12 cellular contexts compared by ENCODE assay signal in genomic region chr5:150670961-150671337, GRCh38. TPM values are rescaled to one million over a fixed set of nuclear protein-coding genes. Genes with fewer than 3 reads are reported as not detected.
A peak's percentile ranks its signal among the peaks of the same experiment; 100 is the strongest.
DNase-seq lines count a peak whose midpoint lies in the region; ATAC-seq and TF ChIP-seq lines count a peak whose summit lies in the region.
"Had no signal": no experiment of that assay in that cellular context is flagged by ENCODE, and none has a peak within 500 bp of the region (broad histone marks: within the 10 kb centered on the region; RNA-seq: fewer than 3 reads in every experiment).

No MANE protein-coding gene starts in this region.

- H3K9me3 ChIP-seq in HEK293 (ENCODE audit: control insufficient read depth, insufficient read depth, low read depth, low read length) (no peaks in the 10 kb centered on the region), mucosa of descending colon (no peaks in the 10 kb centered on the region)

- H3K27ac Mint-ChIP-seq in activated CD4-positive, alpha-beta T cell treated with anti-CD3 and anti-CD28 coated beads, Interleukin-2, amount 10 ng/mL, durations not matched to agents 24 days and 14 days: no peak overlapping the region
- H3K27ac Mint-ChIP-seq in glutamatergic neuron (ENCODE audit: unreplicated experiment) (no peak overlapping the region), osteocyte (ENCODE audit: unreplicated experiment) (peak overlapping the region; percentile 5)

- H3K27me3 Mint-ChIP-seq in activated CD4-positive, alpha-beta T cell treated with anti-CD3 and anti-CD28 coated beads, Interleukin-2, amount 10 ng/mL, durations not matched to agents 24 days and 14 days: peaks cover 25% of the 10 kb centered on the region
- peaks cover 2% of the 10 kb centered on the region for H3K27me3 Mint-ChIP-seq in glutamatergic neuron (ENCODE audit: unreplicated experiment)
- peaks cover 2% of the 10 kb centered on the region for H3K27me3 Mint-ChIP-seq in osteocyte (ENCODE audit: unreplicated experiment)

- peaks cover 3% of the 10 kb centered on the region for H3K4me1 Mint-ChIP-seq in activated CD4-positive, alpha-beta T cell treated with anti-CD3 and anti-CD28 coated beads, Interleukin-2, amount 10 ng/mL, durations not matched to agents 24 days and 14 days
- H3K4me1 Mint-ChIP-seq in glutamatergic neuron (ENCODE audit: low read depth, unreplicated experiment) (peaks cover 1% of the 10 kb centered on the region), osteocyte (ENCODE audit: unreplicated experiment) (peaks cover 25% of the 10 kb centered on the region)

- no peaks in the 10 kb centered on the region for H3K36me3 Mint-ChIP-seq in activated CD4-positive, alpha-beta T cell treated with anti-CD3 and anti-CD28 coated beads, Interleukin-2, amount 10 ng/mL, durations not matched to agents 24 days and 14 days (ENCODE audit: low read depth)
- no peaks in the 10 kb centered on the region for H3K36me3 Mint-ChIP-seq in glutamatergic neuron (ENCODE audit: unreplicated experiment)
- no peaks in the 10 kb centered on the region for H3K36me3 Mint-ChIP-seq in osteocyte (ENCODE audit: unreplicated experiment)

- ATAC-seq in mucosa of descending colon (no peak), omental fat pad (ENCODE audit: low FRiP score) (no peak)

- no peaks in the 10 kb centered on the region for H3K9me3 Mint-ChIP-seq in activated CD4-positive, alpha-beta T cell treated with anti-CD3 and anti-CD28 coated beads, Interleukin-2, amount 10 ng/mL, durations not matched to agents 24 days and 14 days
- H3K9me3 Mint-ChIP-seq in glutamatergic neuron (ENCODE audit: unreplicated experiment) (no peaks in the 10 kb centered on the region), osteocyte (ENCODE audit: unreplicated experiment) (no peaks in the 10 kb centered on the region)

- CTCF ChIA-PET in HEK293 (lab: Yijun Ruan, JAX): interaction anchor here (0.7 to 1.0 kb wide), 4 partner anchors 13 to 519 kb away, joined by 3 to 7 read pairs (median 4); partner anchors contain the start of gene DCTN4

- POLR2A ChIA-PET in HEK293 (lab: Yijun Ruan, JAX): interaction anchor here (1.0 kb wide), 1 partner anchor 29 kb away, joined by 5 read pairs; the partner anchor contains the start of gene RBM22

- H3K4me3 ChIP-seq in HEK293 (ENCODE audit: low read depth, low read length) (no peak overlapping the region), mucosa of descending colon (no peak overlapping the region)

- peak overlapping the region; percentile 58 for H3K4me3 Mint-ChIP-seq in activated CD4-positive, alpha-beta T cell treated with anti-CD3 and anti-CD28 coated beads, Interleukin-2, amount 10 ng/mL, durations not matched to agents 24 days and 14 days
- H3K4me3 Mint-ChIP-seq in glutamatergic neuron (ENCODE audit: unreplicated experiment): peak overlapping the region; percentile 74
- H3K4me3 Mint-ChIP-seq in osteocyte (ENCODE audit: unreplicated experiment): peak overlapping the region; percentile 53

- intact Hi-C loops in activated CD4-positive, alpha-beta T cell treated with anti-CD3 and anti-CD28 coated beads, Interleukin-2, amount 10 ng/mL, durations not matched to agents 24 days and 14 days (cut with micrococcal nuclease): no loop called here
- intact Hi-C loops in mucosa of descending colon (cut with DNase I, micrococcal nuclease): no loop called here

- H3K4me1 ChIP-seq in HEK293 (ENCODE audit: control insufficient read depth, insufficient read depth, low read length) (no peaks in the 10 kb centered on the region; the same call in 1 of the 2 replicates), mucosa of descending colon (ENCODE audit: low read depth) (peaks cover 12% of the 10 kb centered on the region)

- H3K36me3 ChIP-seq in HEK293 (ENCODE audit: control insufficient read depth in 2 of 2, insufficient read depth in 1 of 2, low read length in 2 of 2) (no peaks in the 10 kb centered on the region), mucosa of descending colon (ENCODE audit: low read depth) (no peaks in the 10 kb centered on the region)

- H3K27ac ChIP-seq in HEK293 (ENCODE audit: extremely low read depth, low read depth, low read length): no peak overlapping the region

- TF ChIP-seq CTCF in HEK293 (tag by site-specific recombination; IDR thresholded peaks at IDR 0.05) (no peak), glutamatergic neuron (IDR thresholded peaks at IDR 0.05; ENCODE audit: partially characterized antibody, unreplicated experiment) (no peak), osteocyte (IDR thresholded peaks at IDR 0.05) (no peak), mucosa of descending colon (IDR thresholded peaks at IDR 0.05) (no peak), omental fat pad (IDR thresholded peaks at IDR 0.05) (no peak)

- no peak for DNase-seq in activated CD4-positive, alpha-beta T cell treated with anti-CD3 and anti-CD28 coated beads, Interleukin-2, amount 10 ng/mL, durations not matched to agents 24 days and 14 days
- no peak for DNase-seq in activated CD4-positive, alpha-beta T cell treated with anti-CD3 and anti-CD28 coated beads for 1 hour
- DNase-seq in glutamatergic neuron: no peak
- DNase-seq in osteocyte (ENCODE audit: extremely low spot score, unreplicated experiment): no peak
- no peak for DNase-seq in mucosa of descending colon
- DNase-seq in NCI-H2107 (lab: John Stamatoyannopoulos, UW): no peak
- DNase-seq in omental fat pad (ENCODE audit: low spot score): no peak
- DNase-seq: DMS153, GOT3, NCI-H1092, NCI-H446 treated with DMSO at 0.1 percent for 48 hours had no signal

TF ChIP-seq in HEK293, 187 proteins besides CTCF, POLR2A, EP300 and RAD21:
- TF ChIP-seq ZNF513 (tag by site-specific recombination; IDR thresholded peaks at IDR 0.05) (peak; percentile 27; the same call in 1 of the 2 replicates), ZNF768 (tag by site-specific recombination; IDR thresholded peaks at IDR 0.05) (no peak), SP7 (tag by site-specific recombination; IDR thresholded peaks at IDR 0.05) (no peak), ZXDB (tag by site-specific recombination; IDR thresholded peaks at IDR 0.05) (no peak)

RNA-seq across cellular contexts. Expression of gene MYOZ3, which starts 9.9 kb away (rescaled TPM):
- total RNA-seq in activated CD4-positive, alpha-beta T cell treated with anti-CD3 and anti-CD28 coated beads, Interleukin-2, amount 10 ng/mL, durations not matched to agents 24 days and 14 days: 0.07 and 0.28 TPM in 2 replicates
- total RNA-seq in glutamatergic neuron (ENCODE audit: unreplicated experiment) (0.64 TPM), osteocyte (0.27 and 1.5 TPM in 2 replicates), mucosa of descending colon (under 1 TPM; 0.09 to 0.48 (median 0.35) TPM), omental fat pad (1 to 10 TPM in 1 of 4 donors, under 1 TPM in 2, not detected in 1; 0.28 to 1.7 (median 0.56) TPM)

RNA-seq across cellular contexts. Expression of gene RBM22, which starts 29.9 kb away (rescaled TPM):
- total RNA-seq in activated CD4-positive, alpha-beta T cell treated with anti-CD3 and anti-CD28 coated beads, Interleukin-2, amount 10 ng/mL, durations not matched to agents 24 days and 14 days: 69.6 and 78.4 TPM in 2 replicates
- total RNA-seq in glutamatergic neuron (ENCODE audit: unreplicated experiment) (39.3 TPM), osteocyte (41.6 and 43.6 TPM in 2 replicates), mucosa of descending colon (10 to 100 TPM; 41.0 to 45.1 (median 44.2) TPM), omental fat pad (10 to 100 TPM; 38.3 to 42.0 (median 40.5) TPM)

RNA-seq across cellular contexts. Expression of gene SYNPO, which starts 30.5 kb away (rescaled TPM):
- total RNA-seq in activated CD4-positive, alpha-beta T cell treated with anti-CD3 and anti-CD28 coated beads, Interleukin-2, amount 10 ng/mL, durations not matched to agents 24 days and 14 days: not detected in 2 replicates
- 16.1 TPM for total RNA-seq in glutamatergic neuron (ENCODE audit: unreplicated experiment)
- total RNA-seq in osteocyte: 17.8 and 18.4 TPM in 2 replicates
- total RNA-seq in mucosa of descending colon: 10 to 100 TPM; 62.9 to 73.6 (median 63.9) TPM
- total RNA-seq in omental fat pad: 10 to 100 TPM; 12.2 to 43.6 (median 26.1) TPM

Comparison
In these comparisons a context has a peak if more than half of its experiments do, and no peak if none do; other contexts are left out.
1. RNA of gene SYNPO, which starts 30.5 kb away (total RNA-seq): 62.9 to 73.6 TPM in mucosa of descending colon, 12.2 to 43.6 TPM in omental fat pad, 17.8 to 18.4 TPM in osteocyte and 16.1 TPM in glutamatergic neuron (single experiment); not detected in activated CD4-positive, alpha-beta T cell treated with anti-CD3 and anti-CD28 coated beads, Interleukin-2, amount 10 ng/mL, durations not matched to agents 24 days and 14 days; every median in the first group is over 10 times any median in the second.
2. Peak in every context shown above with its lines, with median percentiles within 50 percentile points of each other: H3K4me3 Mint-ChIP-seq.